8 cellular contexts compared by ENCODE assay signal in the genomic region with DNA sequence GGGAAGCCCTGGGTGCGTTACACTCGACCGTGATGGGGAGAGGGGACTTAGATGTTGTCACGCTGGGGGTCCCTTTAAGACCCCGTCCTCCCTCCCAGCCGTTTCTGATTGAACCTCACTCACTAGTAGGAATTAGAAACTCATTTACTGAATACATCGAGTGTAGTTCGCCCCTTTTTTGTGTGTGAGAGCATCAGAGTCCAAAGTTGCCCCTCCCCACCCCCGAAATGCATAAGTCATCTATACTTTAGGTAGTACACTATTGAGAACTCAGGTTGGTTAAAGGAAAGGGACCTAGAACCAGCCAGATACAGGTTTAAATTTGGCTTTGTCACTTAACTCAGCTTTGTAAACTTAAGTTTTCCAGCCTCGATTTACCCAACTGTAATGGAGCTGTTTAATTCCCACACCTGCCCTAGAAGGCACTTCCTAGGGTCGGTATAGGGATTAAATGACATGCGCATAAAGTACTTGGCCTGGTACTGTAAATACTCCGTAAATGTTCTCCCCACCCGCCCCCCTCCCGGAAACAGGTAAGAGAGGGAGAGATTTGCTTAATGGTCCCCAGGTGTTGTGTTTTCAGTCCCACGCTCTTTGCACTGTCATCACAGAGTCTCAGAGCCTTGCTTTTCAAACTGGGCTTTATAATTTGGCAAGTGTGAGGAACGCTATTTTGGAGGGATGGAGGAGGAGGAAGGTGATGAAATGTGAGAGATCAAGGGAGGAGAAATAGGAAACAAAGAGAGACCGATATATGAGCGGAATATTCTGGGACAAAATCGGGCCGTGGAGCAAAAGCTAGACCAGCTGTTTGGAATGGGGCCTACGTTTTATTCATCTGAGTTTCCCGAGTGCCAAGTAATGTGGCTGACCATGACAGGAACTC. TPM values are rescaled to one million over a fixed set of nuclear protein-coding genes. Genes with fewer than 3 reads are reported as not detected.
DNase-seq lines count a peak whose midpoint lies in the region; ATAC-seq and TF ChIP-seq lines count a peak whose summit lies in the region.

No MANE protein-coding gene starts in this region.

- H3K9me3 Mint-ChIP-seq in activated T-cell treated with anti-CD3 and anti-CD28 coated beads, Interleukin-2, amount 50 U/mL, for 4 hours, result no peaks in the 10 kb centered on the region

- no peak overlapping the region for H3K27ac ChIP-seq in SJSA1
- H3K27ac ChIP-seq in ovary, result peak overlapping the region in 1 of 2 donors; percentile 33

- peaks cover 35% of the 10 kb centered on the region for H3K36me3 ChIP-seq in SJSA1
- no peaks in the 10 kb centered on the region for H3K36me3 ChIP-seq in ovary

- intact Hi-C loops in ovary (cut with DNase I), result loop anchor here in 3 of 4 donors (5.0 kb wide), 2 partner anchors 195 to 255 kb away; no protein-coding TSS in a partner anchor

- H3K27me3 Mint-ChIP-seq in activated T-cell treated with anti-CD3 and anti-CD28 coated beads, Interleukin-2, amount 50 U/mL, for 4 hours (ENCODE audit: low read depth), result no peaks in the 10 kb centered on the region

- H3K27me3 ChIP-seq in SJSA1 (replicated peaks), result no peaks in the 10 kb centered on the region
- no peaks in the 10 kb centered on the region for H3K27me3 ChIP-seq in ovary

- peaks cover 5% of the 10 kb centered on the region for H3K36me3 Mint-ChIP-seq in activated T-cell treated with anti-CD3 and anti-CD28 coated beads, Interleukin-2, amount 50 U/mL, for 4 hours (ENCODE audit: insufficient read depth)

- no peak for TF ChIP-seq EP300 in ovary (IDR thresholded peaks at IDR 0.05)

- peak overlapping the region; percentile 95 for H3K4me3 ChIP-seq in SJSA1
- peak overlapping the region; percentile 84 for H3K4me3 ChIP-seq in epithelial cell of esophagus (ENCODE audit: low read length)
- peak overlapping the region; percentile 100 for H3K4me3 ChIP-seq in ovary

- DNase-seq in activated T-cell treated with anti-CD3 and anti-CD28 coated beads, Interleukin-2, amount 50 U/mL, for 4 hours, result no peak
- no peak for DNase-seq in activated T-cell treated with anti-CD3 and anti-CD28 coated beads, Interleukin-2, amount 50 U/mL, for 1 hour
- peak in 1 of 2 experiments; percentile 10 for DNase-seq in SJSA1 (ENCODE audit: low read depth in 1 of 2, low spot score in 2 of 2)
- DNase-seq in epithelial cell of esophagus (ENCODE audit: low read depth), result peak; percentile 17
- no peak for DNase-seq in ovary

- H3K9me3 ChIP-seq in SJSA1 (replicated peaks), result no peaks in the 10 kb centered on the region
- no peaks in the 10 kb centered on the region for H3K9me3 ChIP-seq in ovary

- TF ChIP-seq CTCF in epithelial cell of esophagus (IDR thresholded peaks at IDR 0.05; ENCODE audit: insufficient read depth, low read depth, low read length, missing control alignments), result no peak
- no peak for TF ChIP-seq CTCF in ovary (IDR thresholded peaks at IDR 0.05)

- H3K4me1 Mint-ChIP-seq in activated T-cell treated with anti-CD3 and anti-CD28 coated beads, Interleukin-2, amount 50 U/mL, for 4 hours (ENCODE audit: low read depth), result peaks cover 35% of the 10 kb centered on the region

- H3K4me1 ChIP-seq in SJSA1 (replicated peaks), result peaks cover 9% of the 10 kb centered on the region; the same call in 1 of the 2 replicates
- peaks cover 4% of the 10 kb centered on the region for H3K4me1 ChIP-seq in ovary (ENCODE audit: insufficient read depth)

- peak overlapping the region; percentile 96 for H3K4me3 Mint-ChIP-seq in activated T-cell treated with anti-CD3 and anti-CD28 coated beads, Interleukin-2, amount 50 U/mL, for 4 hours

- whole genome bisulfite sequencing in ovary, 3 donors, result 1 to 2% (median 2%) methylated on average over 23 of the region's 23 CpGs

- ATAC-seq in activated T-cell treated with anti-CD3 and anti-CD28 coated beads, Interleukin-2, amount 50 U/mL, for 4 hours, result no peak
- ATAC-seq in GM19324 (IDR thresholded peaks at IDR 0.05; ENCODE audit: low FRiP score, unreplicated experiment), result no peak
- no peak for ATAC-seq in GM21526 (IDR thresholded peaks at IDR 0.05; ENCODE audit: low FRiP score, unreplicated experiment)
- ATAC-seq in HG02798 (IDR thresholded peaks at IDR 0.05; ENCODE audit: poor library complexity, unreplicated experiment), result no peak

- TF ChIP-seq POLR2A in ovary (IDR thresholded peaks at IDR 0.05), result no peak

RNA-seq across cellular contexts. Expression of a gene that starts 0.9 kb away (rescaled TPM):
- total RNA-seq in activated T-cell treated with anti-CD3 and anti-CD28 coated beads, Interleukin-2, amount 50 U/mL, for 4 hours, result 10 to 100 TPM; 20.5 to 22.8 (median 21.0) TPM
- 31.1 and 42.8 TPM in 2 replicates for total RNA-seq in SJSA1 (2014; rRNA removed; shearing (Covaris generic))
- total RNA-seq in ovary, result 10 to 100 TPM; 25.8 to 34.9 (median 28.5) TPM
- 10 to 100 TPM; 14.5 to 22.1 TPM for polyA plus RNA-seq in ovary

RNA-seq across cellular contexts. Expression of a gene that starts 4.5 kb away (rescaled TPM):
- total RNA-seq in activated T-cell treated with anti-CD3 and anti-CD28 coated beads, Interleukin-2, amount 50 U/mL, for 4 hours, result 10 to 100 TPM; 39.8 to 46.5 (median 43.9) TPM
- 10.5 and 16.0 TPM in 2 replicates for total RNA-seq in SJSA1 (2014; rRNA removed; shearing (Covaris generic))
- total RNA-seq in ovary, result 10 to 100 TPM; 12.6 to 26.6 (median 23.0) TPM
- polyA plus RNA-seq in ovary, result 10 to 100 TPM; 13.7 to 31.0 TPM
